35 cellular contexts compared by ENCODE assay signal in the genomic region with DNA sequence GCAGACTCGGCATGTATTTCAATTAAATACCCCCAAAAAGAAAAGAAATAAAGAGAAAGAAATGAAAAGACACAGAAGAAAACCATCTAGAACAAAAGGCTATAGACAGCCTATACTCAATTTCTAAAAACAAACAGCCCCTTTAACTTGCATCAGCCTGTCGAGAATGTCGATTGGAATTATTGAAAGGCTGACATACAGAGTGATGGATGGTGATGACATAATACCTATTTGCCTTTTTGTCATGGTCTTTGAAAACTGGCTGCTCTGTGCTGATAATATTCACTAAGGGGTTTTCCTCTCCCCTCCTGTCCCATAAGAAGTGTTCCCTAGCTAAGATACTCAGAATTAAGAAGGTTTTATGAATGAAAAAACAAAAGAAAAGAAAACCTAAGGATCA.
DNase-seq lines count a peak whose midpoint lies in the region; ATAC-seq, FAIRE-seq and TF ChIP-seq lines count a peak whose summit lies in the region.
"Had no signal": no experiment of that assay in that cellular context is flagged by ENCODE, and none has a peak within 500 bp of the region (broad histone marks: within the 10 kb centered on the region; RNA-seq: fewer than 3 reads in every experiment).

No MANE protein-coding gene starts in this region.

- no peak overlapping the region for H3K27ac ChIP-seq in HepG2 (ENCODE audit: extremely low read length, insufficient read depth, low read length)
- no peak overlapping the region for H3K27ac ChIP-seq in right lobe of liver
- H3K27ac ChIP-seq in endodermal cell (ENCODE audit: low read depth, low read length) = peak overlapping the region; percentile 80
- no peak overlapping the region for H3K27ac ChIP-seq in suprapubic skin
- H3K27ac ChIP-seq: adrenal gland, esophagus squamous epithelium, foreskin keratinocyte, heart left ventricle, left ventricle myocardium inferior, psoas muscle, upper lobe of left lung had no signal

- TF ChIP-seq EP300 in HepG2 (IDR thresholded peaks at IDR 0.05; ENCODE audit: low read depth in 2 of 2, low read length in 2 of 2) (no peak), HepG2 (CRISPR knock-in tag; IDR thresholded peaks at IDR 0.05; ENCODE audit: borderline replicate concordance) (no peak), suprapubic skin (IDR thresholded peaks at IDR 0.05) (no peak)

- CTCF ChIA-PET in HepG2 (lab: Yijun Ruan, JAX; ENCODE audit: low intra/inter-chr PET ratio, low total read pairs) = no interaction called here

- peaks cover 16% of the 10 kb centered on the region for H3K36me3 Mint-ChIP-seq in endodermal cell (ENCODE audit: low read depth)
- H3K36me3 Mint-ChIP-seq in type B pancreatic cell = peaks cover 33% of the 10 kb centered on the region
- H3K36me3 Mint-ChIP-seq: activated naive CD4-positive, alpha-beta T cell treated with anti-CD3 and anti-CD28 coated beads, Interleukin-2, amount 10 ng/mL, durations not matched to agents 7 days and 5 days; CD8-positive, alpha-beta memory T cell; stimulated activated naive B cell treated with anti-CD40 and anti-IgM and Interleukin-4, amounts not matched to agents 10 μg/mL and 1 μg/mL and 100 μg/mL, for 72 hours had no signal

- H3K9me3 Mint-ChIP-seq in endodermal cell (no peaks in the 10 kb centered on the region), type B pancreatic cell (peaks cover 13% of the 10 kb centered on the region)
- H3K9me3 Mint-ChIP-seq: activated T-helper 1 cell treated with anti-CD3 and anti-CD28 coated beads, Interleukin-12 subunit alpha, Interleukin-12 subunit beta, Interleukin-2, Interleukin-4 antibody, amounts not matched to agents 30 ng/mL and 10 ng/mL and 1 ng/mL, durations not matched to agents 14 hours and 24 hours and 36 hours; stimulated activated naive B cell treated with anti-CD40 and anti-IgM and Interleukin-4, amounts not matched to agents 10 μg/mL and 1 μg/mL and 100 μg/mL, for 72 hours had no signal

- intact Hi-C loops in HepG2 (cut with micrococcal nuclease; ENCODE audit: unreplicated experiment) (no loop called here), right lobe of liver (cut with DNase I) (no loop called here)

- TF ChIP-seq CTCF in HepG2 (CRISPR knock-in tag; IDR thresholded peaks at IDR 0.05) (no peak), right lobe of liver (IDR thresholded peaks at IDR 0.05) (no peak), endodermal cell (conservative IDR thresholded peaks at IDR 0.05) (no peak), type B pancreatic cell (conservative IDR thresholded peaks at IDR 0.05) (no peak), suprapubic skin (IDR thresholded peaks at IDR 0.05) (no peak)

- no peak overlapping the region for H3K4me3 Mint-ChIP-seq in endodermal cell
- peak overlapping the region; percentile 23 for H3K4me3 Mint-ChIP-seq in type B pancreatic cell
- H3K4me3 Mint-ChIP-seq: activated CD4-positive, alpha-beta memory T cell treated with anti-CD3 and anti-CD28 coated beads, Interleukin-2, amount 10 ng/mL, durations not matched to agents 7 days and 5 days; activated naive CD4-positive, alpha-beta T cell treated with anti-CD3 and anti-CD28 coated beads, Interleukin-2, amount 10 ng/mL, durations not matched to agents 7 days and 5 days; activated T-helper 1 cell treated with anti-CD3 and anti-CD28 coated beads, Interleukin-12 subunit alpha, Interleukin-12 subunit beta, Interleukin-2, Interleukin-4 antibody, amounts not matched to agents 30 ng/mL and 10 ng/mL and 1 ng/mL, durations not matched to agents 14 hours and 24 hours and 36 hours; CD8-positive, alpha-beta memory T cell; central memory CD8-positive, alpha-beta T cell; dendritic cell treated with granulocyte-macrophage colony-stimulating factor and Interleukin-4, amounts not matched to agents 40 ng/mL and 50 ng/mL, for 4 days; stimulated activated naive B cell treated with anti-CD40 and anti-IgM and Interleukin-4, amounts not matched to agents 10 μg/mL and 1 μg/mL and 100 μg/mL, for 72 hours had no signal

- H3K9ac ChIP-seq in HepG2 (ENCODE audit: insufficient read depth, low read depth, low read length) = no peak overlapping the region
- no peak overlapping the region for H3K9ac ChIP-seq in endodermal cell (ENCODE audit: extremely low read depth, low read length, poor library complexity, severe bottlenecking)

- no peak for TF ChIP-seq POLR2A in HepG2 (IDR thresholded peaks at IDR 0.05; ENCODE audit: insufficient read depth in 1 of 2, low read depth in 2 of 2, low read length in 2 of 2)
- TF ChIP-seq POLR2A in right lobe of liver (IDR thresholded peaks at IDR 0.05) = no peak
- TF ChIP-seq POLR2A in suprapubic skin (IDR thresholded peaks at IDR 0.05) = no peak

- no peak for ATAC-seq in HepG2
- no peak for ATAC-seq in right lobe of liver
- no peak for ATAC-seq in HG03442 (IDR thresholded peaks at IDR 0.05; ENCODE audit: unreplicated experiment)
- ATAC-seq: foreskin keratinocyte; heart left ventricle; Panc1; psoas muscle; stimulated activated naive B cell treated with anti-CD40 and anti-IgM and Interleukin-4, amounts not matched to agents 10 μg/mL and 1 μg/mL and 100 μg/mL, for 72 hours had no signal

- H3K4me1 Mint-ChIP-seq in endodermal cell (peaks cover 28% of the 10 kb centered on the region), type B pancreatic cell (ENCODE audit: unreplicated experiment) (peaks cover 11% of the 10 kb centered on the region)
- H3K4me1 Mint-ChIP-seq: CD8-positive, alpha-beta memory T cell; central memory CD8-positive, alpha-beta T cell; stimulated activated naive B cell treated with anti-CD40 and anti-IgM and Interleukin-4, amounts not matched to agents 10 μg/mL and 1 μg/mL and 100 μg/mL, for 72 hours had no signal

- no TSS peak for BruUV-seq in HepG2 (replicated peaks; lab: Mats Ljungman, UMichigan)

- H3K27ac Mint-ChIP-seq in endodermal cell = no peak overlapping the region
- H3K27ac Mint-ChIP-seq in type B pancreatic cell = peak overlapping the region; percentile 14
- H3K27ac Mint-ChIP-seq: activated CD4-positive, alpha-beta memory T cell treated with anti-CD3 and anti-CD28 coated beads, Interleukin-2, amount 10 ng/mL, durations not matched to agents 7 days and 5 days; activated naive CD4-positive, alpha-beta T cell treated with anti-CD3 and anti-CD28 coated beads, Interleukin-2, amount 10 ng/mL, durations not matched to agents 7 days and 5 days; activated T-helper 1 cell treated with anti-CD3 and anti-CD28 coated beads, Interleukin-12 subunit alpha, Interleukin-12 subunit beta, Interleukin-2, Interleukin-4 antibody, amounts not matched to agents 30 ng/mL and 10 ng/mL and 1 ng/mL, durations not matched to agents 14 hours and 24 hours and 36 hours; CD8-positive, alpha-beta memory T cell; dendritic cell treated with granulocyte-macrophage colony-stimulating factor and Interleukin-4, amounts not matched to agents 40 ng/mL and 50 ng/mL, for 4 days; stimulated activated naive B cell treated with anti-CD40 and anti-IgM and Interleukin-4, amounts not matched to agents 10 μg/mL and 1 μg/mL and 100 μg/mL, for 72 hours had no signal

- H3K27me3 Mint-ChIP-seq in endodermal cell (ENCODE audit: insufficient read depth) (no peaks in the 10 kb centered on the region), type B pancreatic cell (peaks cover 30% of the 10 kb centered on the region)
- H3K27me3 Mint-ChIP-seq: activated CD4-positive, alpha-beta memory T cell treated with anti-CD3 and anti-CD28 coated beads, Interleukin-2, amount 10 ng/mL, durations not matched to agents 7 days and 5 days; activated naive CD4-positive, alpha-beta T cell treated with anti-CD3 and anti-CD28 coated beads, Interleukin-2, amount 10 ng/mL, durations not matched to agents 7 days and 5 days; CD8-positive, alpha-beta memory T cell; central memory CD8-positive, alpha-beta T cell; dendritic cell treated with granulocyte-macrophage colony-stimulating factor and Interleukin-4, amounts not matched to agents 40 ng/mL and 50 ng/mL, for 4 days; stimulated activated naive B cell treated with anti-CD40 and anti-IgM and Interleukin-4, amounts not matched to agents 10 μg/mL and 1 μg/mL and 100 μg/mL, for 72 hours had no signal

- peaks cover 4 to 14% of the 10 kb centered on the region in 2 experiments; a peak in 4 of 5 replicates for H3K36me3 ChIP-seq in HepG2 (replicated peaks in 1 of 2; ENCODE audit: control insufficient read depth in 1 of 2, insufficient read depth in 2 of 2, low read length in 2 of 2)
- no peaks in the 10 kb centered on the region for H3K36me3 ChIP-seq in right lobe of liver
- no peaks in the 10 kb centered on the region for H3K36me3 ChIP-seq in endodermal cell (ENCODE audit: control insufficient read depth, insufficient read depth, low read length)
- H3K36me3 ChIP-seq in suprapubic skin = no peaks in the 10 kb centered on the region
- H3K36me3 ChIP-seq: adrenal gland, BE2C, esophagus squamous epithelium, heart left ventricle, left ventricle myocardium inferior, upper lobe of left lung had no signal

- H3K79me2 ChIP-seq in HepG2 (ENCODE audit: insufficient read depth, low read length) = no peaks in the 10 kb centered on the region

- FAIRE-seq in HepG2 (lab: Jason Lieb, UNC) = no peak

- no peak overlapping the region for H3K4me2 ChIP-seq in HepG2 (ENCODE audit: low read depth, low read length)

- no peaks in the 10 kb centered on the region for H3K9me3 ChIP-seq in HepG2 (ENCODE audit: low read length)
- H3K9me3 ChIP-seq in right lobe of liver = no peaks in the 10 kb centered on the region
- H3K9me3 ChIP-seq in endodermal cell (ENCODE audit: control insufficient read depth, low read length) = no peaks in the 10 kb centered on the region
- H3K9me3 ChIP-seq in suprapubic skin = no peaks in the 10 kb centered on the region
- H3K9me3 ChIP-seq: adrenal gland, BE2C, esophagus squamous epithelium, heart left ventricle, left ventricle myocardium inferior, psoas muscle, upper lobe of left lung had no signal

- H3K4me3 ChIP-seq in HepG2 (replicated peaks in 1 of 3; ENCODE audit: insufficient read depth in 1 of 3, low read depth in 2 of 3, low read length in 3 of 3) = no peak overlapping the region
- no peak overlapping the region for H3K4me3 ChIP-seq in right lobe of liver
- no peak overlapping the region for H3K4me3 ChIP-seq in endodermal cell (ENCODE audit: low read length)
- H3K4me3 ChIP-seq in suprapubic skin = no peak overlapping the region
- H3K4me3 ChIP-seq: adrenal gland, esophagus squamous epithelium, heart left ventricle, left ventricle myocardium inferior, psoas muscle, upper lobe of left lung had no signal

- H3K27me3 ChIP-seq in HepG2 (ENCODE audit: control insufficient read depth in 1 of 2, insufficient read depth in 2 of 2, low read length in 2 of 2) (no peaks in the 10 kb centered on the region), right lobe of liver (no peaks in the 10 kb centered on the region), endodermal cell (ENCODE audit: control insufficient read depth, insufficient read depth, low read length, poor library complexity, severe bottlenecking) (no peaks in the 10 kb centered on the region), suprapubic skin (no peaks in the 10 kb centered on the region)
- H3K27me3 ChIP-seq: adrenal gland, BE2C, esophagus squamous epithelium, foreskin keratinocyte, heart left ventricle, upper lobe of left lung had no signal

- 91% methylated on average over 3 of the region's 3 CpGs for WGBS in HepG2 (ENCODE audit: low lambda C conversion rate)
- WGBS in right lobe of liver (ENCODE audit: insufficient coverage, low coverage, low lambda C conversion rate, missing lambda C conversion rate) = 74% methylated on average over 3 of the region's 3 CpGs
- WGBS in endodermal cell (ENCODE audit: insufficient coverage in 1 of 2, insufficient read length in 1 of 2), 2 experiments = 86% methylated on average over 3 of the region's 3 CpGs; no CpG with 5 or more reads in 1 of the 2 experiments
- 69% methylated on average over 3 of the region's 3 CpGs for WGBS in suprapubic skin

- H4K20me1 ChIP-seq in HepG2 (ENCODE audit: insufficient read depth, low read length) = no peaks in the 10 kb centered on the region

- POLR2A ChIA-PET in HepG2 (lab: Yijun Ruan, JAX) = no interaction called here

- in situ Hi-C loops in HepG2 (cut with HindIII; ENCODE audit: extremely low pct_ligation_motif_present, low pct_unique_long_range_greater_than_20kb) = no loop called here

- H3K4me1 ChIP-seq in HepG2 (ENCODE audit: insufficient read depth, low read length) (peaks cover 5% of the 10 kb centered on the region), right lobe of liver (no peaks in the 10 kb centered on the region), endodermal cell (ENCODE audit: control insufficient read depth, insufficient read depth, low read length) (peaks cover 17% of the 10 kb centered on the region), suprapubic skin (no peaks in the 10 kb centered on the region)
- H3K4me1 ChIP-seq: adrenal gland, BE2C, esophagus squamous epithelium, foreskin keratinocyte, heart left ventricle, left ventricle myocardium inferior, psoas muscle, upper lobe of left lung had no signal

- DNase-seq in HepG2 (ENCODE audit: low spot score) (no peak), right lobe of liver (no peak), NCI-H446 treated with DMSO at 0.1 percent for 48 hours (lab: John Stamatoyannopoulos, UW) (peak; percentile 37), endodermal cell (no peak), type B pancreatic cell (ENCODE audit: extremely low spot score, unreplicated experiment) (no peak), NAMALWA (ENCODE audit: low spot score) (no peak), suprapubic skin (ENCODE audit: low spot score in 2 of 2) (no peak)
- DNase-seq: activated CD4-positive, alpha-beta memory T cell treated with anti-CD3 and anti-CD28 coated beads, Interleukin-2, amount 10 ng/mL, durations not matched to agents 7 days and 5 days; activated CD8-positive, alpha-beta memory T cell treated with anti-CD3 and anti-CD28 coated beads, Interleukin-2, amount 50 U/mL, for 4 hours; activated naive CD4-positive, alpha-beta T cell treated with anti-CD3 and anti-CD28 coated beads, Interleukin-2, amount 10 ng/mL, durations not matched to agents 7 days and 5 days; adrenal gland; BE2C; CD8-positive, alpha-beta memory T cell; DMS79 treated with DMSO at 0.1 percent for 48 hours; esophagus squamous epithelium; foreskin keratinocyte; GDM1; HCEC 1CT; heart left ventricle; islet precursor cell; left ventricle myocardium inferior; NCI-H1105; NCI-H2171; NCI-H524; psoas muscle; Right ventricle myocardium superior; stimulated activated CD4-positive, alpha-beta T cell treated with anti-CD3 and anti-CD28 coated beads, Interleukin-15, amount 100 ng/mL, for 24 hours; stimulated activated naive B cell treated with anti-CD40 and anti-IgM and Interleukin-4, amounts not matched to agents 10 μg/mL and 1 μg/mL and 100 μg/mL, for 72 hours; substantia nigra; upper lobe of left lung had no signal

- TF ChIP-seq RAD21 in HepG2 (CRISPR knock-in tag; IDR thresholded peaks at IDR 0.05) = no peak

- H2AFZ ChIP-seq in HepG2 (ENCODE audit: low read length) = no peak overlapping the region
